27 cellular contexts compared by ENCODE assay signal in the genomic region with DNA sequence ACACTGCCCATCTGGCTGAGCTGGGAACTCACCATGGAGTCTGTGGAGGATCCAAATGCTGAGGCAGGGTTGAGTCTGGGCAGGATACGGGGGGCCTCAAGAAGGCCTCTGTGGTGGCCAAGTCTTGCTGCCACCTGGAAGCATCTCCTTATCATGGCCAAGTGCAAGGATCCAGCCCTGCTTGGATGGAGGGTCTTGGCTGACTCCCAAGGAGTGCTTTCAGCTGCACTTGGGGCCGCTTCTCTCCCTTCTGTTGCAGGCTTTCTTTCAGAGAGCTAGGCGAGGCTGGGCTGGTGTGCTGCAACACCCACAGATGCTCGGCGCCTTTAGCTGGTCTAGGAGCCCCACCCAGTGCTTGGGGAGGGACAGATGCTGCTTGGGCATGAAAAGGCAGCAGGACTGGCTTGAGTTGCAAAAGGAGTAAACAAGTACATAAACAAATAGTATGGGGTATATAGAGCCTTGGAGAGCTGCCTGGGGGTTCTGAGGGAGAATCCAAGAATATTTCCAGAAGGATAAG. TPM values are rescaled to one million over a fixed set of nuclear protein-coding genes. Genes with fewer than 3 reads are reported as not detected.
A peak's percentile ranks its signal among the peaks of the same experiment; 100 is the strongest.
DNase-seq lines count a peak whose midpoint lies in the region; TF ChIP-seq lines count a peak whose summit lies in the region.
"Had no signal": no experiment of that assay in that cellular context is flagged by ENCODE, and none has a peak within 500 bp of the region (broad histone marks: within the 10 kb centered on the region; RNA-seq: fewer than 3 reads in every experiment).

Gene THEM5, minus strand, starts transcription at position 302 of the 520 bp plus-strand sequence. Its CDS starts 147 bp downstream, at position 155.

- no peaks in the 10 kb centered on the region for H3K36me3 ChIP-seq in neuronal stem cell (replicated peaks in 1 of 2; ENCODE audit: control insufficient read depth in 2 of 2, insufficient read depth in 2 of 2, low read length in 2 of 2)
- H3K36me3 ChIP-seq: heart left ventricle, neutrophil, stomach, tibial nerve, WERI-Rb-1 had no signal

- peak within 1 kb of the TSS; percentile 56 for H4K8ac ChIP-seq in neuronal stem cell (ENCODE audit: low read depth, low read length)

- no peak within 1 kb of the TSS for H3K4ac ChIP-seq in neuronal stem cell (ENCODE audit: low read length)

- H3K79me1 ChIP-seq in neuronal stem cell (ENCODE audit: low read depth, low read length), result no peaks in the 10 kb centered on the region

- no peak within 1 kb of the TSS for H3K27ac ChIP-seq in coronary artery
- H3K27ac ChIP-seq in neuronal stem cell (replicated peaks; ENCODE audit: low read length), result no peak within 1 kb of the TSS
- H3K27ac ChIP-seq: epithelial cell of prostate, heart left ventricle, neutrophil, stomach, tibial nerve, WERI-Rb-1 had no signal

- DNase-seq in NCI-H2171 treated with DMSO at 0.1 percent for 48 hours (lab: John Stamatoyannopoulos, UW), result peak; percentile 27
- no peak for DNase-seq in NCI-H2171 (lab: John Stamatoyannopoulos, UW)
- DNase-seq in NCI-H446 treated with DMSO at 0.1 percent for 48 hours (lab: John Stamatoyannopoulos, UW), result peak; percentile 10
- DNase-seq in coronary artery (ENCODE audit: low spot score), result peak; percentile 50
- DNase-seq in neuronal stem cell (ENCODE audit: low spot score), result no peak
- no peak for DNase-seq in LoVo (ENCODE audit: low spot score)
- DNase-seq in A172 (ENCODE audit: low spot score), result no peak
- no peak for DNase-seq in central memory CD4-positive, alpha-beta T cell
- DNase-seq: activated CD4-positive, alpha-beta T cell treated with anti-CD3 and anti-CD28 coated beads, Interleukin-2, amount 10 ng/mL, durations not matched to agents 24 days and 14 days; activated CD8-positive, alpha-beta memory T cell treated with anti-CD3 and anti-CD28 coated beads, Interleukin-2, amount 10 ng/mL, durations not matched to agents 7 days and 5 days; CD4-positive, alpha-beta memory T cell; effector CD4-positive, alpha-beta T cell; GOT3; heart left ventricle; OCI-M1; stimulated activated CD8-positive, alpha-beta memory T cell treated with anti-CD3 and anti-CD28 coated beads, Interleukin-4, amount 100 ng/mL, for 48 hours; stomach; WERI-Rb-1 had no signal

- no peak within 1 kb of the TSS for H2BK15ac ChIP-seq in neuronal stem cell (ENCODE audit: low read length)

- WGBS in neuronal stem cell (ENCODE audit: extremely low coverage in 2 of 2, insufficient read length in 2 of 2, insufficient replicate concordance in 1 of 2), 2 donors, result no CpG with 5 or more reads among the region's 5 CpGs

- no peak within 1 kb of the TSS for H2BK120ac ChIP-seq in neuronal stem cell (ENCODE audit: low read depth, low read length)

- H3K4me2 ChIP-seq in neuronal stem cell (ENCODE audit: insufficient read depth, low read length, poor library complexity, severe bottlenecking), result no peak within 1 kb of the TSS

- no peak within 1 kb of the TSS for H4K91ac ChIP-seq in neuronal stem cell (ENCODE audit: low read depth, low read length, poor library complexity)

- H2BK12ac ChIP-seq in neuronal stem cell (ENCODE audit: low read length), result no peak within 1 kb of the TSS

- peak within 1 kb of the TSS; percentile 68 for H2AK5ac ChIP-seq in neuronal stem cell (ENCODE audit: low read depth, low read length)

- H3K4me3 ChIP-seq in coronary artery (no peak within 1 kb of the TSS), neuronal stem cell (ENCODE audit: low read length in 2 of 2) (no peak within 1 kb of the TSS)
- H3K4me3 ChIP-seq: heart left ventricle, stomach, tibial nerve had no signal

- peak within 1 kb of the TSS; percentile 39 for H2BK5ac ChIP-seq in neuronal stem cell (ENCODE audit: low read length)

- H3K9ac ChIP-seq in neuronal stem cell (ENCODE audit: low read depth, low read length, poor library complexity), result no peak within 1 kb of the TSS

- no peak within 1 kb of the TSS for H2AFZ ChIP-seq in neuronal stem cell (ENCODE audit: low read length)

- H3K23ac ChIP-seq in neuronal stem cell (ENCODE audit: low read depth, low read length, poor library complexity), result peak within 1 kb of the TSS; percentile 44

- no peak within 1 kb of the TSS for H3K14ac ChIP-seq in neuronal stem cell (ENCODE audit: low read length)

- TF ChIP-seq CTCF in coronary artery (IDR thresholded peaks at IDR 0.05), result no peak

- peaks cover 0 to 64% (median 0%) of the 10 kb centered on the region in 3 experiments for H3K27me3 ChIP-seq in neuronal stem cell (ENCODE audit: control insufficient read depth in 3 of 3, insufficient read depth in 3 of 3, low read depth in 1 of 3, low read length in 3 of 3)
- H3K27me3 ChIP-seq: tibial nerve had no signal

- H3K4me1 ChIP-seq in neuronal stem cell (ENCODE audit: control insufficient read depth in 2 of 2, insufficient read depth in 1 of 2, low read depth in 1 of 2, low read length in 2 of 2), result peaks cover 0 to 1% of the 10 kb centered on the region in 2 donors
- H3K4me1 ChIP-seq: tibial nerve had no signal

- H3K9me3 ChIP-seq in neuronal stem cell (replicated peaks in 1 of 2; ENCODE audit: control insufficient read depth in 2 of 2, insufficient read depth in 1 of 2, low read depth in 1 of 2, low read length in 2 of 2), result no peaks in the 10 kb centered on the region
- H3K9me3 ChIP-seq: heart left ventricle, neutrophil, stomach, tibial nerve had no signal

- H3K18ac ChIP-seq in neuronal stem cell (ENCODE audit: low read length), result no peak within 1 kb of the TSS

RNA-seq across cellular contexts. Expression of gene THEM5, which starts in this region (rescaled TPM):
- polyA plus RNA-seq in neuronal stem cell (2013, experiment 1 of 2), result not detected
- not detected for polyA plus RNA-seq in neuronal stem cell (2013, experiment 2 of 2)
- total RNA-seq in A172 (2014; rRNA removed; shearing (Covaris generic)), result not detected in 2 replicates
- total RNA-seq: activated CD4-positive, alpha-beta T cell treated with anti-CD3 and anti-CD28 coated beads, Interleukin-2, amount 10 ng/mL, durations not matched to agents 24 days and 14 days; activated CD8-positive, alpha-beta memory T cell treated with anti-CD3 and anti-CD28 coated beads, Interleukin-2, amount 10 ng/mL, durations not matched to agents 7 days and 5 days; CD4-positive, alpha-beta memory T cell; fibroblast of villous mesenchyme; kidney epithelial cell; lung microvascular endothelial cell; myocyte; pulmonary artery endothelial cell; Right ventricle myocardium inferior; stomach; tibial nerve had no signal
- polyA plus RNA-seq: heart left ventricle, stomach had no signal

Comparison
In these comparisons a context has a peak if more than half of its experiments do, and no peak if none do; other contexts are left out.
1. DNase-seq: peak in NCI-H2171 treated with DMSO at 0.1 percent for 48 hours (single experiment), NCI-H446 treated with DMSO at 0.1 percent for 48 hours (single experiment) and coronary artery (single experiment); none in NCI-H2171 (single experiment), neuronal stem cell (single experiment), LoVo (single experiment), A172 (single experiment) and central memory CD4-positive, alpha-beta T cell (single experiment).